In genomic region chr17:72542317-72542716, GRCh38 we compare ENCODE assay signal across 1 cellular context.
TF ChIP-seq lines count a peak whose summit lies in the region.

No MANE protein-coding gene starts in this region.

TF ChIP-seq in HepG2, 621 proteins besides CTCF, POLR2A, EP300 and RAD21 (continued from another document):
- TF ChIP-seq ZNF687 (CRISPR knock-in tag; IDR thresholded peaks at IDR 0.05) (0 out of 2 replicates have a peak, but pooled peaks have one; percentile 26), MTA1 (CRISPR knock-in tag; IDR thresholded peaks at IDR 0.05; ENCODE audit: borderline replicate concordance) (peak; percentile 24; the same call in 1 of the 2 replicates), ZMYM4 (CRISPR knock-in tag; IDR thresholded peaks at IDR 0.05) (0 out of 2 replicates have a peak, but pooled peaks have one; percentile 22), TGIF2 (CRISPR knock-in tag; IDR thresholded peaks at IDR 0.05) (peak; percentile 61; the same call in 1 of the 2 replicates), AGO2 (optimal IDR thresholded peaks at IDR 0.05; ENCODE audit: low read depth, low read length) (peak; percentile 17), NRL (CRISPR knock-in tag; IDR thresholded peaks at IDR 0.05; ENCODE audit: borderline replicate concordance) (0 out of 2 replicates have a peak, but pooled peaks have one; percentile 41), CREB1 (IDR thresholded peaks at IDR 0.05) (no peak), CREB1 (CRISPR knock-in tag; IDR thresholded peaks at IDR 0.05) (no peak), RBM22 (optimal IDR thresholded peaks at IDR 0.05; ENCODE audit: low read length) (peak; percentile 27), SSRP1 (CRISPR knock-in tag; IDR thresholded peaks at IDR 0.05) (0 out of 2 replicates have a peak, but pooled peaks have one; percentile 44), SAP130 (CRISPR knock-in tag; IDR thresholded peaks at IDR 0.05; ENCODE audit: low read depth) (0 out of 2 replicates have a peak, but pooled peaks have one; percentile 20), MTF2 (CRISPR knock-in tag; IDR thresholded peaks at IDR 0.05; ENCODE audit: borderline replicate concordance) (no peak), SALL1 (CRISPR knock-in tag; IDR thresholded peaks at IDR 0.05) (0 out of 2 replicates have a peak, but pooled peaks have one; percentile 22), SOX6 (IDR thresholded peaks at IDR 0.05) (no peak), SOX6 (CRISPR knock-in tag; IDR thresholded peaks at IDR 0.05) (0 out of 2 replicates have a peak, but pooled peaks have one; percentile 21), ZBTB7A (CRISPR knock-in tag; IDR thresholded peaks at IDR 0.05) (peak; percentile 52; the same call in 1 of the 2 replicates), ZBTB4 (CRISPR knock-in tag; IDR thresholded peaks at IDR 0.05; ENCODE audit: borderline replicate concordance) (0 out of 2 replicates have a peak, but pooled peaks have one; percentile 40)
